Comparison of ENCODE assay signal across 8 cellular contexts in the genomic region with DNA sequence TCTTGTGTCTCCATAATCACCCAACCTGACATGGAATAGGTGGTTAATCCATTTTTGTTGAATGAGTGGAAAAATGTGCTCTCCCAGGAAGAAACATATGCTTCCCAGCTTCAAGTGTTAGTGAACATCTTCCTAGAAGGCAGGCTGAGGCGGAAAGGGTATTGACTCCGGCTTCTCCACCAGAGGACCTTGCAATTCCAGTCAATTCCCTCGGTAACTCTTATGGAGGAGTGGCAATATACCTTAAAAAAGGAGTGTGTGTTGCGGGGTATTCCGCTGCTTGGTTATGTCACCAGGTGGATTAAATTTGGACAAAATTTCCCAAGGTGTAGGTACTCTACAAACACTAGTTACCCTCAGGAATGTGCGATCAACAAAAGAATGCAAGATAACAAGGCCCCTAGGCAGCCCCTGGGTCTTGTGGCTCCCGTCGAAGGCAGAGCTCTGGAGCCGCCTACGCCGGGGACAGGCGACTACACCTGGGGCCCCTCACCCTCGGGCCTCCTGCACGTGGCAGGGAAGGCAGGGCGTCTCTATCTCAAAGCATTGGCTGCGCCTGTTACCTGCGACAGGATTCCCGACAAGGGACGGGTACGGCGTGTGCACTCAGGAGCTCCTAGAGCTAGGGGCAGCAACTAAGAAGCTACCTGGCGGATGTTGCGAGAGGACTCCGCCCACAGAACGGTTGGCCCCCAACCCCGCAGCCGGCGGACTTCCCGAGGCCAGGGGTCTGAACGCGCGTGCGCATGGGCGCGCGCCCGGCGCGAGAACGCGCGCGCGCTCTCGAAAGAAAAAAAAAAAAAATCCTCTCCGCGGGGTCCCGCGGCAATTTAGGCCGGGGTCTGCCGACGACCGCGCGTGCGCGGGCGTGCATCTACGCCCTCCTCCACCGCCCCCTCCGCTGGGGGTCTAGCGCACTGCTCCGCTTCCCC. TPM values are rescaled to one million over a fixed set of nuclear protein-coding genes. Genes with fewer than 3 reads are reported as not detected.
DNase-seq lines count a peak whose midpoint lies in the region; TF ChIP-seq lines count a peak whose summit lies in the region.

TSS of gene WDR87 (minus strand) at position 659 of the 932 bp plus-strand sequence. CDS start 8,355 bp downstream, outside the sequence.

- TF ChIP-seq CTCF in BJ (IDR thresholded peaks at IDR 0.05; ENCODE audit: insufficient read depth, low read depth, low read length) (peak; percentile 13; the same call in 1 of the 2 replicates), GM20000 (IDR thresholded peaks at IDR 0.05; ENCODE audit: extremely low read depth, missing control alignments) (no peak), brain (conservative IDR thresholded peaks at IDR 0.05) (no peak)

- H3K9me3 Mint-ChIP-seq in brain = peaks cover 0 to 4% (median 0%) of the 10 kb centered on the region in 5 experiments

- CTCF ChIA-PET in BJ (lab: Yijun Ruan, JAX) = interaction anchor here (0.7 to 4.9 kb wide), 12 partner anchors 16 to 328 kb away, joined by 3 to 29 read pairs (median 4); no protein-coding TSS in a partner anchor

- no peaks in the 10 kb centered on the region for H3K36me3 ChIP-seq in BJ (ENCODE audit: control insufficient read depth, insufficient read depth, low read length)

- H3K4me3 ChIP-seq in BJ (ENCODE audit: low read depth, low read length) = peak within 1 kb of the TSS; percentile 88

- H3K27ac Mint-ChIP-seq in brain = peak within 1 kb of the TSS; percentile 94 to 99 (median 97)

- H3K36me3 Mint-ChIP-seq in brain = no peaks in the 10 kb centered on the region

- peaks cover 8% of the 10 kb centered on the region for H3K27me3 Mint-ChIP-seq in brain

- POLR2A ChIA-PET in BJ (lab: Charles Lee) = interaction anchor here (1.0 kb wide), 1 partner anchor 99 kb away, joined by 5 read pairs; no protein-coding TSS in a partner anchor

- no peaks in the 10 kb centered on the region for H3K27me3 ChIP-seq in BJ (ENCODE audit: control insufficient read depth, insufficient read depth, low read length)

- DNase-seq in BJ (ENCODE audit: low read depth) (no peak), GM20000 (ENCODE audit: low spot score) (peak; percentile 71), LoVo (ENCODE audit: low spot score) (peak; percentile 29), T-helper 2 cell (peak; percentile 4 to 57 (median 38)), islet precursor cell (peak; percentile 92), A172 (ENCODE audit: low spot score) (no peak)
- DNase-seq in stimulated activated CD4-positive, alpha-beta T cell treated with anti-CD3 and anti-CD28 coated beads, Interleukin-1b, Interleukin-23, amount 100 ng/mL, for 4 hours (ENCODE audit: low read depth in 2 of 2) = peak; percentile 25 to 35

- peaks cover 39% of the 10 kb centered on the region for H3K4me1 Mint-ChIP-seq in brain

- H3K4me3 Mint-ChIP-seq in brain = peak within 1 kb of the TSS; percentile 92 to 99 (median 96)

RNA-seq across cellular contexts. Expression of gene WDR87, which starts in this region (rescaled TPM):
- not detected in 2 replicates for polyA plus RNA-seq in BJ (2011; rRNA removed)
- not detected in 2 replicates for polyA minus RNA-seq in BJ (2011; rRNA and poly(A)+ RNA removed)
- not detected for polyA plus RNA-seq in brain (ENCODE audit: insufficient read depth, low read depth, low replicate concordance)
- not detected in 2 replicates for total RNA-seq in A172 (2014; rRNA removed; shearing (Covaris generic))

Comparison
In these comparisons a context has a peak if more than half of its experiments do, and no peak if none do; other contexts are left out.
1. DNase-seq: peak in GM20000 (single experiment), LoVo (single experiment), T-helper 2 cell (5 of 5), islet precursor cell (single experiment) and stimulated activated CD4-positive, alpha-beta T cell treated with anti-CD3 and anti-CD28 coated beads, Interleukin-1b, Interleukin-23, amount 100 ng/mL, for 4 hours (2 of 2); none in BJ (single experiment) and A172 (single experiment).